7 cellular contexts compared by ENCODE assay signal in genomic region chr15:82362848-82363247, GRCh38. TPM values are rescaled to one million over a fixed set of nuclear protein-coding genes. Genes with fewer than 3 reads are reported as not detected.
DNase-seq lines count a peak whose midpoint lies in the region; ATAC-seq, FAIRE-seq and TF ChIP-seq lines count a peak whose summit lies in the region.
"Not testable (repeated sequence)": the region's sequence is repeated elsewhere in the genome, so short reads cannot be mapped to it uniquely, and the experiment has no call there.

No MANE protein-coding gene starts in this region.

- not testable (repeated sequence) for H3K27me3 ChIP-seq in PC-9 (ENCODE audit: insufficient read depth, low read depth); RWPE2 (ENCODE audit: insufficient read depth, poor library complexity, severe bottlenecking); K562 (ENCODE audit: control insufficient read depth in 2 of 2, insufficient read depth in 2 of 2, low read length in 2 of 2); foreskin keratinocyte; lower lobe of right lung (ENCODE audit: low read depth); pancreas; upper lobe of left lung

- TF ChIP-seq CTCF in PC-9 (conservative IDR thresholded peaks at IDR 0.05); RWPE2 (IDR thresholded peaks at IDR 0.05; ENCODE audit: poor library complexity, severe bottlenecking); K562 (IDR thresholded peaks at IDR 0.05 in 2 of 3, conservative IDR thresholded peaks at IDR 0.05 in 1 of 3; ENCODE audit: insufficient read depth in 2 of 3, low read depth in 1 of 3, low read length in 3 of 3); foreskin keratinocyte (conservative IDR thresholded peaks at IDR 0.05); lower lobe of right lung (IDR thresholded peaks at IDR 0.05); pancreas (IDR thresholded peaks at IDR 0.05); upper lobe of left lung (IDR thresholded peaks at IDR 0.05): not testable (repeated sequence)

- no CpG with 5 or more reads among the region's 5 CpGs for WGBS in K562 (ENCODE audit: insufficient coverage, low coverage, missing lambda C conversion rate)
- no CpG with 5 or more reads among the region's 5 CpGs for WGBS in pancreas, 2 donors
- WGBS in upper lobe of left lung, 2 donors = no CpG with 5 or more reads among the region's 5 CpGs

- not testable (repeated sequence) for H3K4me3 ChIP-seq in PC-9; RWPE2 (ENCODE audit: severe bottlenecking); K562; lower lobe of right lung; pancreas; upper lobe of left lung

- H3K9ac ChIP-seq in K562 (ENCODE audit: insufficient read depth in 1 of 2, low read depth in 2 of 2, low read length in 2 of 2) = not testable (repeated sequence)

- not testable (repeated sequence) for TF ChIP-seq EP300 in K562 (IDR thresholded peaks at IDR 0.05; ENCODE audit: low read length); upper lobe of left lung (IDR thresholded peaks at IDR 0.05)

- not testable (repeated sequence) for FAIRE-seq in K562 (lab: Jason Lieb, UNC); pancreas (lab: Jason Lieb, UNC)

- TF ChIP-seq POLR2A in K562 (conservative IDR thresholded peaks at IDR 0.05); upper lobe of left lung (IDR thresholded peaks at IDR 0.05): not testable (repeated sequence)

- not testable (repeated sequence) for H3K4me1 ChIP-seq in PC-9 (replicated peaks; ENCODE audit: insufficient read depth); RWPE2 (ENCODE audit: insufficient read depth, poor library complexity, severe bottlenecking); K562 (replicated peaks in 1 of 2; ENCODE audit: control insufficient read depth in 2 of 2, insufficient read depth in 2 of 2, low read length in 2 of 2); foreskin keratinocyte; lower lobe of right lung; pancreas; upper lobe of left lung

- POLR2A ChIA-PET in PC-9 (lab: Charles Lee; ENCODE audit: unreplicated experiment); K562 (lab: Yijun Ruan, JAX): not testable (repeated sequence)

- TF ChIP-seq RAD21 in K562 (CRISPR knock-in tag; conservative IDR thresholded peaks at IDR 0.05 in 1 of 2, IDR thresholded peaks at IDR 0.05 in 1 of 2) = not testable (repeated sequence)

- TSS peak; percentile 18 for BruUV-seq in PC-9 (replicated peaks; lab: Mats Ljungman, UMichigan)
- BruUV-seq in K562 (replicated peaks; lab: Mats Ljungman, UMichigan) = not testable (repeated sequence)

- CTCF ChIA-PET in PC-9 (lab: Charles Lee); K562 (lab: Yijun Ruan, JAX; ENCODE audit: low intra/inter-chr PET ratio): not testable (repeated sequence)

- not testable (repeated sequence) for H3K9me1 ChIP-seq in K562 (ENCODE audit: control insufficient read depth, insufficient read depth, low read length)

- DNase-seq in PC-9; RWPE2 (ENCODE audit: low spot score); K562 (ENCODE audit: extremely low read depth in 1 of 4, low spot score in 3 of 4); foreskin keratinocyte; lower lobe of right lung; pancreas; upper lobe of left lung: not testable (repeated sequence)

- ATAC-seq in RWPE2 (ENCODE audit: low read depth) = peak; percentile 59; the same call in 2 of the 3 replicates
- peak; percentile 73 for ATAC-seq in K562
- ATAC-seq in foreskin keratinocyte = peak; percentile 84
- ATAC-seq in lower lobe of right lung = peak; percentile 52 to 60
- ATAC-seq in pancreas = peak; percentile 39 to 73 (median 56)
- ATAC-seq in upper lobe of left lung (ENCODE audit: low FRiP score in 2 of 2) = peak; percentile 72 to 75

- H3K9me3 ChIP-seq in PC-9 (ENCODE audit: insufficient read depth, low read depth); RWPE2 (ENCODE audit: severe bottlenecking); K562 (replicated peaks; ENCODE audit: control insufficient read depth, insufficient read depth, low read depth, low read length); lower lobe of right lung; pancreas; upper lobe of left lung: not testable (repeated sequence)

- not testable (repeated sequence) for H4K20me1 ChIP-seq in PC-9 (ENCODE audit: insufficient read depth); K562 (replicated peaks; ENCODE audit: control insufficient read depth, insufficient read depth, low read length)

- H3K79me2 ChIP-seq in PC-9 (ENCODE audit: low read depth); K562 (ENCODE audit: control insufficient read depth, insufficient read depth, low read length): not testable (repeated sequence)

- H3F3A ChIP-seq in PC-9 (ENCODE audit: insufficient read depth, low read depth) = not testable (repeated sequence)

- H3K27ac ChIP-seq in PC-9; RWPE2 (ENCODE audit: poor library complexity, severe bottlenecking); K562 (ENCODE audit: extremely low read depth, low read depth, low read length); foreskin keratinocyte; lower lobe of right lung; pancreas; upper lobe of left lung: not testable (repeated sequence)

- H3K9me2 ChIP-seq in PC-9 (ENCODE audit: insufficient read depth) = not testable (repeated sequence)

- in situ Hi-C loops in K562 (cut with MboI) = not testable (repeated sequence)

- intact Hi-C loops in PC-9 (cut with micrococcal nuclease; ENCODE audit: unreplicated experiment); K562 (cut with micrococcal nuclease); lower lobe of right lung (cut with DNase I); pancreas (cut with DNase I): not testable (repeated sequence)

- H3K4me2 ChIP-seq in PC-9; K562 (ENCODE audit: insufficient read depth, low read length): not testable (repeated sequence)

- not testable (repeated sequence) for H2AFZ ChIP-seq in PC-9; K562 (ENCODE audit: low read depth, low read length)

- not testable (repeated sequence) for H3K36me3 ChIP-seq in PC-9 (ENCODE audit: low read depth); RWPE2 (ENCODE audit: low read depth); K562 (ENCODE audit: control insufficient read depth, insufficient read depth, low read length); lower lobe of right lung; pancreas; upper lobe of left lung

RNA-seq across cellular contexts. Expression of gene GOLGA6L10, which starts 13.6 kb away (rescaled TPM):
- 2.2 and 2.3 TPM in 2 replicates for total RNA-seq in PC-9 (2021)
- total RNA-seq in K562 (2011; cell fraction: chromatin; rRNA removed; ENCODE audit: low replicate concordance) = 10.5 and 22.9 TPM in 2 replicates
- total RNA-seq in K562 (2011; cell fraction: nucleolus; rRNA removed) = 4.5 and 5.5 TPM in 2 replicates
- 22.1 and 29.5 TPM in 2 replicates for total RNA-seq in K562 (2011; cell fraction: nucleoplasm; rRNA removed)
- 2.4 and 2.7 TPM in 2 replicates for total RNA-seq in K562 (2014; rRNA removed)
- 1.9 and 3.0 TPM in 2 replicates for total RNA-seq in K562 (2014; rRNA removed; fragmentation: Illumina TruSeq; extraction: Trizol)
- total RNA-seq in K562 (2015; rRNA removed; fragmentation: Illumina TruSeq; extraction: Trizol) = 2.0 TPM in 2 replicates
- total RNA-seq in K562 (2021) = 2.2 TPM in 2 replicates
- polyA plus RNA-seq in K562 (2011; rRNA removed) = 4.0 and 4.1 TPM in 2 replicates
- 0.22 and 0.60 TPM in 2 replicates for polyA plus RNA-seq in K562 (2011; cell fraction: cytosol; rRNA removed)
- 6.1 and 8.4 TPM in 2 replicates for polyA plus RNA-seq in K562 (2011; cell fraction: nucleus; rRNA removed)
- 1.3 and 3.8 TPM in 2 replicates for polyA plus RNA-seq in K562 (2012)
- 1.5 and 2.0 TPM in 2 replicates for polyA plus RNA-seq in K562 (2014; fragmentation: Illumina TruSeq; extraction: Trizol)
- under 1 TPM; 0.32 to 0.34 TPM for polyA plus RNA-seq in K562 (2014; fragmentation: Nextera tagmentation; extraction: Ambion mirVana)
- polyA plus RNA-seq in K562 (2014; rRNA removed) = 2.7 and 7.1 TPM in 2 replicates
- polyA minus RNA-seq in K562 (2011; rRNA and poly(A)+ RNA removed) = 2.1 and 2.2 TPM in 2 replicates
- polyA minus RNA-seq in K562 (2011; cell fraction: cytosol; rRNA and poly(A)+ RNA removed) = 0.86 TPM in 1 of 2 replicates, not detected in the other
- polyA minus RNA-seq in K562 (2011; cell fraction: nucleus; rRNA and poly(A)+ RNA removed) = 3.4 and 7.1 TPM in 2 replicates
- 0.63 and 1.2 TPM in 2 replicates for total RNA-seq in foreskin keratinocyte
- polyA plus RNA-seq in foreskin keratinocyte = 0.27 and 0.39 TPM in 2 replicates
- total RNA-seq in lower lobe of right lung = 0.41 TPM
- 1 to 10 TPM in 4 of 6 donors, under 1 TPM in 2; 0.49 to 1.9 (median 1.5) TPM for total RNA-seq in pancreas
- 1 to 10 TPM; 2.9 to 4.3 TPM for polyA plus RNA-seq in pancreas
- 1 to 10 TPM in 5 of 6 donors, under 1 TPM in 1; 0.34 to 4.3 (median 1.2) TPM for total RNA-seq in upper lobe of left lung
